In the genomic region with DNA sequence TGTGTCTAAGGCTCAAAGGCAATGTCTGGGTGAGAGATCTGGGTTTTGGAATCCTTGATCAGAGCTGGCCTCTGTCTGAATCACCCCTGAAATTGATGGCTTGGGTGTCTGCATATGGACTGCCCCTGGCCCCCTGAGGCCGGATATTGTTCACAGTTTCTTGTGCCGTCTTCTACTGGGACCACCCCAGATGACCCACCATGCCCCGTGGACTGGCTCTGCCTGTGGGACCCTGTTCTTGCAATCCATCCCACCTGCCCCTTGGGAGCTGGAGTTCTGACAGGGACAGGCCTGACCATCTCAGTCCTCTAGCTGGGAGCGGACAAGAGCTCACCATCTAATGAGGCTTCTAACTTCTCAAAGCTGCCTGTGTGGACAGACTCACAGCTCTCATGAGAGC, we compare ENCODE assay signal across 9 cellular contexts.
"Had no signal": no experiment of that assay in that cellular context is flagged by ENCODE, and none has a peak within 500 bp of the region (broad histone marks: within the 10 kb centered on the region; RNA-seq: fewer than 3 reads in every experiment).

No MANE protein-coding gene starts in this region.

- H3K4me3 Mint-ChIP-seq: GM23338, H9, HFFc6 had no signal

- ATAC-seq: GM23338, HCT116 had no signal

- H3K36me3 ChIP-seq: HAP-1 had no signal

- DNase-seq: GM23248, GOT3, H7, H9, HCEC 1CT, HFFc6 had no signal

- H3K9me3 Mint-ChIP-seq: GM23338, H9, HFFc6 had no signal

- H3K4me3 ChIP-seq: GM23248, GM23338, HAP-1 had no signal

- H3K27ac ChIP-seq: GM23248 had no signal

- H3K9ac ChIP-seq: GM23248 had no signal

- H3K27ac Mint-ChIP-seq: GM23338, H9, HFFc6 had no signal

- H3K9me3 ChIP-seq: HAP-1 had no signal

- H3K4me1 ChIP-seq: HAP-1 had no signal
